In genomic region chr1:78553859-78554258, GRCh38 we compare ENCODE assay signal across 12 cellular contexts.
DNase-seq lines count a peak whose midpoint lies in the region; ATAC-seq, FAIRE-seq and TF ChIP-seq lines count a peak whose summit lies in the region.
"Had no signal": no experiment of that assay in that cellular context is flagged by ENCODE, and none has a peak within 500 bp of the region (broad histone marks: within the 10 kb centered on the region; RNA-seq: fewer than 3 reads in every experiment).

No MANE protein-coding gene starts in this region.

- no peak overlapping the region for H2BK12ac ChIP-seq in H1 (ENCODE audit: low read depth, low read length)

- H3K4ac ChIP-seq in H1 (replicated peaks; ENCODE audit: insufficient read length, low read depth, low read length) = no peak overlapping the region

- TF ChIP-seq POLR2A in H1 (IDR thresholded peaks at IDR 0.05; ENCODE audit: control extremely low read depth in 1 of 2, low read depth in 2 of 2, low read length in 2 of 2) = no peak

- H3K36me3 ChIP-seq in MM.1S (replicated peaks; ENCODE audit: insufficient read depth, low read length) = no peaks in the 10 kb centered on the region
- no peaks in the 10 kb centered on the region for H3K36me3 ChIP-seq in H1 (ENCODE audit: control insufficient read depth in 2 of 4, insufficient read depth in 4 of 4, low read length in 3 of 4)
- H3K36me3 ChIP-seq: BLaER1 had no signal

- POLR2A ChIA-PET in H1 (lab: Charles Lee; ENCODE audit: partially characterized antibody) = interaction anchor here (0.9 kb wide), 1 partner anchor 19 kb away, joined by 3 read pairs; no protein-coding TSS in a partner anchor

- H3K23me2 ChIP-seq in H1 (ENCODE audit: low read depth, low read length) = no peaks in the 10 kb centered on the region

- peak; percentile 70 to 76 for TF ChIP-seq RAD21 in H1 (IDR thresholded peaks at IDR 0.05 in 1 of 2, conservative IDR thresholded peaks at IDR 0.05 in 1 of 2; ENCODE audit: low read depth in 2 of 2, low read length in 2 of 2)

- H3K14ac ChIP-seq in H1 (ENCODE audit: insufficient read length) = no peak overlapping the region

- H3K9ac ChIP-seq in MM.1S (ENCODE audit: low read length) (no peak overlapping the region), H1 (replicated peaks in 1 of 4; ENCODE audit: extremely low read depth in 1 of 4, low read depth in 3 of 4, low read length in 3 of 4) (no peak overlapping the region)
- H3K9ac ChIP-seq: BLaER1 had no signal

- CTCF ChIA-PET in H1 (lab: Charles Lee; ENCODE audit: partially characterized antibody) = interaction anchor here (0.6 to 3.3 kb wide), 11 partner anchors 9 to 409 kb away, joined by 3 to 12 read pairs (median 4); no protein-coding TSS in a partner anchor

- H3K4me3 ChIP-seq in GM12875 (ENCODE audit: low read depth, low read length) = no peak overlapping the region
- no peak overlapping the region for H3K4me3 ChIP-seq in MM.1S (ENCODE audit: low read length)
- H3K4me3 ChIP-seq in H1 (ENCODE audit: extremely low read depth in 1 of 4, insufficient read depth in 2 of 4, low read depth in 3 of 4, low read length in 4 of 4) = no peak overlapping the region
- H3K4me3 ChIP-seq: BLaER1 had no signal

- no peak overlapping the region for H2BK120ac ChIP-seq in H1 (replicated peaks; ENCODE audit: low read depth, low read length)

- H2AFZ ChIP-seq in MM.1S (ENCODE audit: low read length) = no peak overlapping the region
- peak overlapping the region; percentile 85; the same call in 1 of the 2 replicates for H2AFZ ChIP-seq in H1 (ENCODE audit: low read length)

- no peak for TF ChIP-seq EP300 in H1 (IDR thresholded peaks at IDR 0.05; ENCODE audit: borderline replicate concordance in 1 of 2, low read depth in 2 of 2, low read length in 2 of 2)

- no peak overlapping the region for H3K23ac ChIP-seq in H1 (ENCODE audit: insufficient read length)

- no peak overlapping the region for H3K56ac ChIP-seq in H1 (replicated peaks; ENCODE audit: insufficient read length, low read depth, low read length)

- H2AK5ac ChIP-seq in H1 (ENCODE audit: low read depth, low read length) = no peak overlapping the region

- H3K79me1 ChIP-seq in H1 (ENCODE audit: low read depth, low read length) = no peaks in the 10 kb centered on the region

- no peak overlapping the region for H3K27ac ChIP-seq in 22Rv1
- H3K27ac ChIP-seq in MM.1S (ENCODE audit: low read length) = no peak overlapping the region
- H3K27ac ChIP-seq in H1 (ENCODE audit: low read depth, low read length) = no peak overlapping the region
- H3K27ac ChIP-seq: BLaER1 had no signal

- H4K8ac ChIP-seq in H1 (ENCODE audit: extremely low read depth, insufficient read depth, low read length) = peak overlapping the region; percentile 14; the same call in 1 of the 2 replicates

- H3K4me1 ChIP-seq in MM.1S (ENCODE audit: low read length) (no peaks in the 10 kb centered on the region), H1 (replicated peaks in 1 of 4; ENCODE audit: control insufficient read depth in 3 of 4, insufficient read depth in 4 of 4, low read length in 3 of 4) (no peaks in the 10 kb centered on the region)
- H3K4me1 ChIP-seq: BLaER1 had no signal

- H3K9me3 ChIP-seq in MM.1S (replicated peaks; ENCODE audit: insufficient read depth, low read length) (no peaks in the 10 kb centered on the region), H1 (ENCODE audit: insufficient read depth in 2 of 2, low read depth in 1 of 2, low read length in 1 of 2) (no peaks in the 10 kb centered on the region; a peak in 2 of 4 replicates)

- DNase-seq in MM.1S (peak; percentile 18), H1 (ENCODE audit: low read depth in 1 of 2, low spot score in 2 of 2) (no peak), foreskin melanocyte (no peak), NCI-H526 treated with DMSO at 0.1 percent for 48 hours (lab: John Stamatoyannopoulos, UW) (no peak)
- DNase-seq: immature natural killer cell, NCI-H446 treated with DMSO at 0.1 percent for 48 hours, nephron progenitor cell had no signal

- no peak overlapping the region for H4K91ac ChIP-seq in H1 (replicated peaks; ENCODE audit: insufficient read length, low read length)

- no peak overlapping the region for H2BK20ac ChIP-seq in H1 (ENCODE audit: low read length)

- H3K9me2 ChIP-seq in MM.1S (replicated peaks; ENCODE audit: insufficient read depth, low read length) = no peaks in the 10 kb centered on the region

- H3K27me3 ChIP-seq in MM.1S (replicated peaks; ENCODE audit: insufficient read depth, low read length) (no peaks in the 10 kb centered on the region), H1 (replicated peaks in 1 of 4; ENCODE audit: control insufficient read depth in 3 of 4, extremely low read depth in 1 of 4, insufficient read depth in 3 of 4, low read length in 3 of 4) (no peaks in the 10 kb centered on the region)
- H3K27me3 ChIP-seq: BLaER1 had no signal

- H3K4me2 ChIP-seq in MM.1S (ENCODE audit: low read depth, low read length) = no peak overlapping the region
- H3K4me2 ChIP-seq in H1 (ENCODE audit: insufficient read depth in 1 of 2, low read depth in 2 of 2, low read length in 2 of 2) = no peak overlapping the region
- H3K4me2 ChIP-seq: BLaER1 had no signal

- 69% methylated on average over 5 of the region's 5 CpGs; no CpG with 5 or more reads in 1 of the 2 experiments for WGBS in H1 (ENCODE audit: extremely low coverage in 1 of 2, insufficient coverage in 1 of 2, insufficient read length in 1 of 2, insufficient replicate concordance in 2 of 2, low coverage in 1 of 2, low lambda C conversion rate in 2 of 2, missing lambda C conversion rate in 1 of 2), 2 experiments

- H2BK5ac ChIP-seq in H1 (ENCODE audit: low read depth, low read length) = no peak overlapping the region

- no peak for ATAC-seq in activated CD4-positive, CD25-positive, alpha-beta regulatory T cell treated with anti-CD3 and anti-CD28 coated beads, Interleukin-2, amount 50 U/mL, for 24 hours
- ATAC-seq in HG03521 (IDR thresholded peaks at IDR 0.05; ENCODE audit: unreplicated experiment) = no peak

- no peak overlapping the region for H2BK15ac ChIP-seq in H1 (ENCODE audit: low read length)

- H4K20me1 ChIP-seq in MM.1S (ENCODE audit: insufficient read depth, low read length) = no peaks in the 10 kb centered on the region
- H4K20me1 ChIP-seq in H1 (replicated peaks in 1 of 2; ENCODE audit: control insufficient read depth in 1 of 2, insufficient read depth in 2 of 2, low read length in 2 of 2) = no peaks in the 10 kb centered on the region
- H4K20me1 ChIP-seq: BLaER1 had no signal

- no peaks in the 10 kb centered on the region for H3K79me2 ChIP-seq in MM.1S (ENCODE audit: low read length)
- no peaks in the 10 kb centered on the region for H3K79me2 ChIP-seq in H1 (ENCODE audit: control insufficient read depth in 1 of 2, insufficient read depth in 2 of 2, low read length in 2 of 2)

- FAIRE-seq in H1 (lab: Jason Lieb, UNC) = no peak

- TF ChIP-seq CTCF in 22Rv1 (IDR thresholded peaks at IDR 0.05) (peak; percentile 22), GM12875 (IDR thresholded peaks at IDR 0.05; ENCODE audit: borderline replicate concordance, insufficient read depth, low read depth, low read length) (peak; percentile 27; the same call in 1 of the 2 replicates), MM.1S (IDR thresholded peaks at IDR 0.05; ENCODE audit: low read length) (peak; percentile 27), H1 (IDR thresholded peaks at IDR 0.05; ENCODE audit: control extremely low read depth in 1 of 3, insufficient read depth in 1 of 3, low read depth in 1 of 3, low read length in 3 of 3) (peak; percentile 10 to 64 (median 55))

- no peaks in the 10 kb centered on the region for H3F3A ChIP-seq in MM.1S (ENCODE audit: insufficient read depth, low read length)

- H3K18ac ChIP-seq in H1 (ENCODE audit: extremely low read depth, low read length) = no peak overlapping the region

- no peak overlapping the region for H4K5ac ChIP-seq in H1 (ENCODE audit: insufficient read length, low read depth, low read length)

TF ChIP-seq in H1, 55 proteins besides CTCF, POLR2A, EP300 and RAD21:
- no peak for TF ChIP-seq SAP30 (IDR thresholded peaks at IDR 0.05; ENCODE audit: insufficient read depth, insufficient replicate concordance, low read length)
TF ChIP-seq in H1: peak in this region for 0.
